Comparison of ENCODE assay signal across 23 cellular contexts in the genomic region with DNA sequence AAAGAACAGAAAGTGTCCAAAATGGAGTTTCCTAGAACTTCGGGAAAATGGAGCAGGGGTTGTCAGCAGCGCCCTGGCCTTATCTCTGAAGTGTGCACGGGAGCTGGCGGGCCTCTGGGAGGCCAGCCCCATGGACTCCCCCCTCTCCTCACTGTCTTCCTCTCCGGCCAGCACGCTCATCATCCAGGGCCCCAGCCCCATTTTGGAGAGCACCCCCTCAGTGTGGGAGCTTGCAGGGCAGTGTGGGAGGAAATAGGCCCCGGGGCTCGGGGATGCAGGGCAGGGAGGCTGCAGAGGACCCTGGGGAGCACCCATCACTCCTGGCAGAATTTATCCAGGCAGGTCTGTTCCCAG. TPM values are rescaled to one million over a fixed set of nuclear protein-coding genes. Genes with fewer than 3 reads are reported as not detected.
DNase-seq lines count a peak whose midpoint lies in the region; ATAC-seq and TF ChIP-seq lines count a peak whose summit lies in the region.
"Had no signal": no experiment of that assay in that cellular context is flagged by ENCODE, and none has a peak within 500 bp of the region (broad histone marks: within the 10 kb centered on the region; RNA-seq: fewer than 3 reads in every experiment).

No MANE protein-coding gene starts in this region.

- peaks cover 9% of the 10 kb centered on the region for H3K4me1 Mint-ChIP-seq in activated T-cell treated with anti-CD3 and anti-CD28 coated beads, Interleukin-2, amount 50 U/mL, for 72 hours (ENCODE audit: low read depth)
- H3K4me1 Mint-ChIP-seq in activated T-cell treated with anti-CD3 and anti-CD28 coated beads, Interleukin-2, amount 50 U/mL, for 4 hours (ENCODE audit: low read depth): peaks cover 2% of the 10 kb centered on the region
- H3K4me1 Mint-ChIP-seq in IgD-negative memory B cell (peaks cover 8 to 11% (median 9%) of the 10 kb centered on the region in 3 donors), progenitor cell of endocrine pancreas (ENCODE audit: low read depth) (no peaks in the 10 kb centered on the region), HFFc6 (ENCODE audit: low read depth) (no peaks in the 10 kb centered on the region)
- H3K4me1 Mint-ChIP-seq in dendritic cell treated with granulocyte-macrophage colony-stimulating factor and Interleukin-4, amounts not matched to agents 40 ng/mL and 50 ng/mL, for 4 days (ENCODE audit: low read depth): peaks cover 14% of the 10 kb centered on the region
- H3K4me1 Mint-ChIP-seq: H9 had no signal

- no peak for ATAC-seq in activated T-cell treated with anti-CD3 and anti-CD28 coated beads, Interleukin-2, amount 50 U/mL, for 72 hours (replicated peaks in 1 of 2)
- ATAC-seq in activated T-cell treated with anti-CD3 and anti-CD28 coated beads, Interleukin-2, amount 50 U/mL, for 4 hours: no peak
- ATAC-seq in HG02623 (IDR thresholded peaks at IDR 0.05; ENCODE audit: unreplicated experiment) (no peak), HG02678 (IDR thresholded peaks at IDR 0.05; ENCODE audit: unreplicated experiment) (no peak)
- ATAC-seq: PC-3 had no signal

- peak overlapping the region; percentile 57 to 67 for H3K4me3 Mint-ChIP-seq in activated T-cell treated with anti-CD3 and anti-CD28 coated beads, Interleukin-2, amount 50 U/mL, for 72 hours
- H3K4me3 Mint-ChIP-seq in activated T-cell treated with anti-CD3 and anti-CD28 coated beads, Interleukin-2, amount 50 U/mL, for 4 hours: no peak overlapping the region
- H3K4me3 Mint-ChIP-seq in IgD-negative memory B cell: peak overlapping the region; percentile 21 to 82 (median 59)
- peak overlapping the region; percentile 62 for H3K4me3 Mint-ChIP-seq in dendritic cell treated with granulocyte-macrophage colony-stimulating factor and Interleukin-4, amounts not matched to agents 40 ng/mL and 50 ng/mL, for 4 days
- no peak overlapping the region for H3K4me3 Mint-ChIP-seq in progenitor cell of endocrine pancreas (ENCODE audit: low read depth)
- no peak overlapping the region; the same call in 1 of the 2 replicates for H3K4me3 Mint-ChIP-seq in HFFc6
- H3K4me3 Mint-ChIP-seq: activated CD4-positive, alpha-beta T cell treated with anti-CD3 and anti-CD28 coated beads for 36 hours; H9 had no signal

- no peaks in the 10 kb centered on the region for H3K36me3 Mint-ChIP-seq in activated T-cell treated with anti-CD3 and anti-CD28 coated beads, Interleukin-2, amount 50 U/mL, for 72 hours (ENCODE audit: insufficient read depth in 2 of 2)
- H3K36me3 Mint-ChIP-seq in activated T-cell treated with anti-CD3 and anti-CD28 coated beads, Interleukin-2, amount 50 U/mL, for 4 hours (ENCODE audit: insufficient read depth): no peaks in the 10 kb centered on the region
- peaks cover 1% of the 10 kb centered on the region for H3K36me3 Mint-ChIP-seq in IgD-negative memory B cell
- peaks cover 21% of the 10 kb centered on the region for H3K36me3 Mint-ChIP-seq in dendritic cell treated with granulocyte-macrophage colony-stimulating factor and Interleukin-4, amounts not matched to agents 40 ng/mL and 50 ng/mL, for 4 days (ENCODE audit: low read depth)
- H3K36me3 Mint-ChIP-seq in progenitor cell of endocrine pancreas (ENCODE audit: insufficient read depth): peaks cover under 1% of the 10 kb centered on the region
- H3K36me3 Mint-ChIP-seq in HFFc6 (ENCODE audit: low read depth): no peaks in the 10 kb centered on the region

- intact Hi-C loops in dendritic cell treated with granulocyte-macrophage colony-stimulating factor and Interleukin-4, amounts not matched to agents 40 ng/mL and 50 ng/mL, for 4 days (cut with micrococcal nuclease): no loop called here

- peaks cover 18% of the 10 kb centered on the region for H3K27me3 Mint-ChIP-seq in activated T-cell treated with anti-CD3 and anti-CD28 coated beads, Interleukin-2, amount 50 U/mL, for 72 hours (ENCODE audit: low read depth)
- H3K27me3 Mint-ChIP-seq in activated T-cell treated with anti-CD3 and anti-CD28 coated beads, Interleukin-2, amount 50 U/mL, for 4 hours (ENCODE audit: low read depth): peaks cover 20% of the 10 kb centered on the region
- H3K27me3 Mint-ChIP-seq in IgD-negative memory B cell: peaks cover 12% of the 10 kb centered on the region
- peaks cover 67% of the 10 kb centered on the region for H3K27me3 Mint-ChIP-seq in dendritic cell treated with granulocyte-macrophage colony-stimulating factor and Interleukin-4, amounts not matched to agents 40 ng/mL and 50 ng/mL, for 4 days
- peaks cover 3% of the 10 kb centered on the region for H3K27me3 Mint-ChIP-seq in progenitor cell of endocrine pancreas
- H3K27me3 Mint-ChIP-seq in HFFc6 (ENCODE audit: insufficient read depth): peaks cover 32% of the 10 kb centered on the region

- no peak for TF ChIP-seq CTCF in progenitor cell of endocrine pancreas (IDR thresholded peaks at IDR 0.05; ENCODE audit: unreplicated experiment)
- TF ChIP-seq CTCF in HFFc6 (IDR thresholded peaks at IDR 0.05): no peak

- H3K9me3 Mint-ChIP-seq in activated T-cell treated with anti-CD3 and anti-CD28 coated beads, Interleukin-2, amount 50 U/mL, for 72 hours: no peaks in the 10 kb centered on the region
- H3K9me3 Mint-ChIP-seq in activated T-cell treated with anti-CD3 and anti-CD28 coated beads, Interleukin-2, amount 50 U/mL, for 4 hours: no peaks in the 10 kb centered on the region
- H3K9me3 Mint-ChIP-seq in IgD-negative memory B cell: no peaks in the 10 kb centered on the region
- H3K9me3 Mint-ChIP-seq in dendritic cell treated with granulocyte-macrophage colony-stimulating factor and Interleukin-4, amounts not matched to agents 40 ng/mL and 50 ng/mL, for 4 days: no peaks in the 10 kb centered on the region
- no peaks in the 10 kb centered on the region for H3K9me3 Mint-ChIP-seq in progenitor cell of endocrine pancreas (ENCODE audit: low read depth)
- H3K9me3 Mint-ChIP-seq in HFFc6: no peaks in the 10 kb centered on the region
- H3K9me3 Mint-ChIP-seq: H9; stimulated activated naive CD8-positive, alpha-beta T cell treated with anti-CD3 and anti-CD28 coated beads, Interleukin-15, amount 100 ng/mL, for 72 hours had no signal

- no peak for DNase-seq in activated T-cell treated with anti-CD3 and anti-CD28 coated beads, Interleukin-2, amount 50 U/mL, for 72 hours
- no peak for DNase-seq in activated T-cell treated with anti-CD3 and anti-CD28 coated beads, Interleukin-2, amount 50 U/mL, for 4 hours
- no peak for DNase-seq in progenitor cell of endocrine pancreas (ENCODE audit: low spot score, unreplicated experiment)
- DNase-seq in HFFc6: no peak
- DNase-seq: activated CD4-positive, alpha-beta T cell treated with anti-CD3 and anti-CD28 coated beads for 36 hours; BE2C; effector CD4-positive, alpha-beta T cell; foreskin melanocyte; H9; NCI-H187; NCI-H226; occipital lobe; PC-3; stimulated activated CD4-positive, alpha-beta T cell treated with anti-CD3 and anti-CD28 coated beads, Interleukin-12 subunit alpha, Interleukin-12 subunit beta, amount 100 ng/mL, for 4 hours; stimulated activated CD4-positive, alpha-beta T cell treated with anti-CD3 and anti-CD28 coated beads, Interleukin-4, amount 100 ng/mL, for 4 hours; stimulated activated naive CD8-positive, alpha-beta T cell treated with anti-CD3 and anti-CD28 coated beads, Interleukin-15, amount 100 ng/mL, for 72 hours had no signal

- no peak overlapping the region for H3K27ac Mint-ChIP-seq in activated T-cell treated with anti-CD3 and anti-CD28 coated beads, Interleukin-2, amount 50 U/mL, for 72 hours
- peak overlapping the region in 2 of 3 donors; percentile 38 to 82 for H3K27ac Mint-ChIP-seq in IgD-negative memory B cell
- peak overlapping the region; percentile 47 for H3K27ac Mint-ChIP-seq in dendritic cell treated with granulocyte-macrophage colony-stimulating factor and Interleukin-4, amounts not matched to agents 40 ng/mL and 50 ng/mL, for 4 days
- peak overlapping the region; percentile 27 for H3K27ac Mint-ChIP-seq in progenitor cell of endocrine pancreas
- H3K27ac Mint-ChIP-seq in HFFc6: no peak overlapping the region
- H3K27ac Mint-ChIP-seq: activated CD4-positive, alpha-beta T cell treated with anti-CD3 and anti-CD28 coated beads for 36 hours; H9 had no signal

RNA-seq across cellular contexts. Expression of gene PABPN1L, which starts 4.9 kb away (rescaled TPM):
- total RNA-seq in activated T-cell treated with anti-CD3 and anti-CD28 coated beads, Interleukin-2, amount 50 U/mL, for 72 hours: not detected
- total RNA-seq in activated T-cell treated with anti-CD3 and anti-CD28 coated beads, Interleukin-2, amount 50 U/mL, for 4 hours: not detected
- polyA plus RNA-seq in IgD-negative memory B cell: not detected
- total RNA-seq in progenitor cell of endocrine pancreas: 0.46 TPM in 1 of 2 replicates, not detected in the other
- not detected for total RNA-seq in HFFc6 (2021; fragmentation: NEBNext Ultra II Directional; extraction: Animal tissue kit (Norgen Biotek cat#: 25700))
- total RNA-seq: activated CD4-positive, alpha-beta T cell treated with anti-CD3 and anti-CD28 coated beads for 36 hours; cerebellum; H9; lower leg skin; occipital lobe; PC-3; transverse colon had no signal

RNA-seq across cellular contexts. Expression of gene TRAPPC2L, which starts 14.4 kb away (rescaled TPM):
- total RNA-seq in activated T-cell treated with anti-CD3 and anti-CD28 coated beads, Interleukin-2, amount 50 U/mL, for 72 hours: 10 to 100 TPM; 32.0 to 35.2 TPM
- total RNA-seq in activated T-cell treated with anti-CD3 and anti-CD28 coated beads, Interleukin-2, amount 50 U/mL, for 4 hours: 100 to 1,000 TPM in 1 of 3 donors, 10 to 100 TPM in 2; 78.9 to 105 (median 98.0) TPM
- polyA plus RNA-seq in IgD-negative memory B cell: 86.1 TPM
- total RNA-seq in progenitor cell of endocrine pancreas: 74.9 and 86.2 TPM in 2 replicates
- 10 to 100 TPM; 58.0 to 75.9 (median 65.6) TPM for total RNA-seq in HFFc6 (2021; fragmentation: NEBNext Ultra II Directional; extraction: Animal tissue kit (Norgen Biotek cat#: 25700))

RNA-seq across cellular contexts. Expression of gene GALNS, which starts 14.6 kb away (rescaled TPM):
- 10 to 100 TPM; 26.1 to 31.7 TPM for total RNA-seq in activated T-cell treated with anti-CD3 and anti-CD28 coated beads, Interleukin-2, amount 50 U/mL, for 72 hours
- 10 to 100 TPM; 20.6 to 24.1 (median 21.1) TPM for total RNA-seq in activated T-cell treated with anti-CD3 and anti-CD28 coated beads, Interleukin-2, amount 50 U/mL, for 4 hours
- 8.4 TPM for polyA plus RNA-seq in IgD-negative memory B cell
- total RNA-seq in progenitor cell of endocrine pancreas: 32.7 and 34.6 TPM in 2 replicates
- 10 to 100 TPM; 16.6 to 20.7 (median 18.2) TPM for total RNA-seq in HFFc6 (2021; fragmentation: NEBNext Ultra II Directional; extraction: Animal tissue kit (Norgen Biotek cat#: 25700))

RNA-seq across cellular contexts. Expression of gene APRT, which starts 59.6 kb away (rescaled TPM):
- 100 to 1,000 TPM; 116 to 139 TPM for total RNA-seq in activated T-cell treated with anti-CD3 and anti-CD28 coated beads, Interleukin-2, amount 50 U/mL, for 72 hours
- total RNA-seq in activated T-cell treated with anti-CD3 and anti-CD28 coated beads, Interleukin-2, amount 50 U/mL, for 4 hours: 100 to 1,000 TPM; 534 to 566 (median 566) TPM
- polyA plus RNA-seq in IgD-negative memory B cell: 416 TPM
- 100 and 115 TPM in 2 replicates for total RNA-seq in progenitor cell of endocrine pancreas
- total RNA-seq in HFFc6 (2021; fragmentation: NEBNext Ultra II Directional; extraction: Animal tissue kit (Norgen Biotek cat#: 25700)): 100 to 1,000 TPM; 123 to 163 (median 130) TPM

Comparison
In these comparisons a context has a peak if more than half of its experiments do, and no peak if none do; other contexts are left out.
1. H3K4me3 Mint-ChIP-seq: peak in activated T-cell treated with anti-CD3 and anti-CD28 coated beads, Interleukin-2, amount 50 U/mL, for 72 hours (2 of 2), IgD-negative memory B cell (4 of 4) and dendritic cell treated with granulocyte-macrophage colony-stimulating factor and Interleukin-4, amounts not matched to agents 40 ng/mL and 50 ng/mL, for 4 days (single experiment); none in activated T-cell treated with anti-CD3 and anti-CD28 coated beads, Interleukin-2, amount 50 U/mL, for 4 hours (single experiment), progenitor cell of endocrine pancreas (single experiment) and HFFc6 (single experiment).
2. H3K27ac Mint-ChIP-seq: peak in IgD-negative memory B cell (2 of 3), dendritic cell treated with granulocyte-macrophage colony-stimulating factor and Interleukin-4, amounts not matched to agents 40 ng/mL and 50 ng/mL, for 4 days (single experiment) and progenitor cell of endocrine pancreas (single experiment); none in activated T-cell treated with anti-CD3 and anti-CD28 coated beads, Interleukin-2, amount 50 U/mL, for 72 hours (single experiment) and HFFc6 (single experiment).